Comparison of ENCODE assay signal across 8 cellular contexts in the genomic region with DNA sequence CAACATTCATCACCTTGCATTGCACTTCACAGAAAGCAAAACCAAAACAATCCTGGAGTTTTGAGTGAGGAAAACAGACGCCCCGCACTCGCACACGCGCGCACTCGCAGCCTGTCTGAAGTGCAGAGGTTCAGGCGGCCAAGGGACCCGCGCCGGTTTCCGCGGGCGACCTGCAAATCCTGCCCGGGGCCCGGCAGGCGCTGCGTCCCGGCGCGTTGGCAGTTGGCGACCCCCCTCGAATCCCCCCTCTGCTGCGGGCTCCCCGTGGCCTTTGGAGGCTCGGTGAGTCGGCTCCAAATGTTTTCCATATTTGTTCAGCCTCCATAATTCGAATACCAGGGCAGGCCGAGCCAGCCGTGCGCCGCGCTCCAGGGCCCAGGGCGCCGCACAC. TPM values are rescaled to one million over a fixed set of nuclear protein-coding genes. Genes with fewer than 3 reads are reported as not detected.
DNase-seq lines count a peak whose midpoint lies in the region; ATAC-seq and TF ChIP-seq lines count a peak whose summit lies in the region.

A gene with protein sequence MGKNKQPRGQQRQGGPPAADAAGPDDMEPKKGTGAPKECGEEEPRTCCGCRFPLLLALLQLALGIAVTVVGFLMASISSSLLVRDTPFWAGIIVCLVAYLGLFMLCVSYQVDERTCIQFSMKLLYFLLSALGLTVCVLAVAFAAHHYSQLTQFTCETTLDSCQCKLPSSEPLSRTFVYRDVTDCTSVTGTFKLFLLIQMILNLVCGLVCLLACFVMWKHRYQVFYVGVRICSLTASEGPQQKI (plus strand): TSS at position 324 of the 391 bp plus-strand sequence. CDS start 100 bp downstream, outside the sequence.

- no peaks in the 10 kb centered on the region for H3K9me3 ChIP-seq in ES-I3 (ENCODE audit: control insufficient read depth, insufficient read depth, low read length)
- no peaks in the 10 kb centered on the region for H3K9me3 ChIP-seq in HEK293 (ENCODE audit: control insufficient read depth, insufficient read depth, low read depth, low read length)
- H3K9me3 ChIP-seq in thymus (ENCODE audit: control insufficient read depth) = no peaks in the 10 kb centered on the region

- POLR2A ChIA-PET in HEK293 (lab: Yijun Ruan, JAX) = no interaction called here

- peak within 1 kb of the TSS; percentile 96 for H3K27ac Mint-ChIP-seq in mesothelial cell of epicardium

- no peaks in the 10 kb centered on the region for H3K36me3 ChIP-seq in ES-I3 (ENCODE audit: insufficient read depth, low read length)
- H3K36me3 ChIP-seq in HEK293 (ENCODE audit: control insufficient read depth in 2 of 2, insufficient read depth in 1 of 2, low read length in 2 of 2) = no peaks in the 10 kb centered on the region
- H3K36me3 ChIP-seq in thymus (ENCODE audit: control insufficient read depth, insufficient read depth) = no peaks in the 10 kb centered on the region

- TF ChIP-seq CTCF in HEK293 (tag by site-specific recombination; IDR thresholded peaks at IDR 0.05) (no peak), mesothelial cell of epicardium (IDR thresholded peaks at IDR 0.05; ENCODE audit: unreplicated experiment) (no peak)

- H3K27ac ChIP-seq in HEK293 (ENCODE audit: extremely low read depth, low read depth, low read length) (peak within 1 kb of the TSS; percentile 58; the same call in 1 of the 2 replicates), thymus (ENCODE audit: low read depth) (peak within 1 kb of the TSS; percentile 37)

- peak within 1 kb of the TSS; percentile 87 for H3K9ac ChIP-seq in ES-I3 (ENCODE audit: low read depth, low read length)

- no peaks in the 10 kb centered on the region for H3K27me3 Mint-ChIP-seq in mesothelial cell of epicardium (ENCODE audit: low read depth)

- DNase-seq in SK-MEL-5 (ENCODE audit: low read depth, low spot score) (peak; percentile 27), mesothelial cell of epicardium (ENCODE audit: low spot score in 2 of 2, unreplicated experiment in 2 of 2) (peak; percentile 46 to 72), NCI-H226 (no peak), UCSD-AML1 (lab: John Stamatoyannopoulos, UW; ENCODE audit: unreplicated experiment) (no peak)

- CTCF ChIA-PET in HEK293 (lab: Yijun Ruan, JAX) = no interaction called here

- H3K4me3 ChIP-seq in HEK293 (ENCODE audit: low read depth, low read length) (peak within 1 kb of the TSS; percentile 22), thymus (ENCODE audit: low read length) (peak within 1 kb of the TSS; percentile 44)

- in situ Hi-C loops in SK-MEL-5 (cut with HindIII; ENCODE audit: low pct_unique_long_range_greater_than_20kb, low sequenced_read_pairs) = no loop called here

- no peaks in the 10 kb centered on the region for H3K36me3 Mint-ChIP-seq in mesothelial cell of epicardium

- no peaks in the 10 kb centered on the region for H3K27me3 ChIP-seq in thymus (ENCODE audit: control insufficient read depth, insufficient read depth)

- H3K4me1 ChIP-seq in ES-I3 (ENCODE audit: insufficient read depth, low read length) (peaks cover 3% of the 10 kb centered on the region; the same call in 1 of the 2 replicates), HEK293 (ENCODE audit: control insufficient read depth, insufficient read depth, low read length) (no peaks in the 10 kb centered on the region), thymus (ENCODE audit: control insufficient read depth, insufficient read depth, low read length) (no peaks in the 10 kb centered on the region)

- H3K9me3 Mint-ChIP-seq in mesothelial cell of epicardium = peaks cover 1% of the 10 kb centered on the region

- H3K4me1 Mint-ChIP-seq in mesothelial cell of epicardium = peaks cover 21% of the 10 kb centered on the region

- under 1% methylated on average over 35 of the region's 35 CpGs for WGBS in thymus

- H3K4me3 Mint-ChIP-seq in mesothelial cell of epicardium = peak within 1 kb of the TSS; percentile 93

- peak; percentile 40 for ATAC-seq in esophagus mucosa

TF ChIP-seq in HEK293, 187 proteins besides CTCF, POLR2A, EP300 and RAD21:
- TF ChIP-seq ZNF266 (tag by site-specific recombination; IDR thresholded peaks at IDR 0.05; ENCODE audit: low read depth) (no peak), ZNF830 (tag by site-specific recombination; IDR thresholded peaks at IDR 0.05; ENCODE audit: low read depth) (no peak), ZNF660 (tag by site-specific recombination; IDR thresholded peaks at IDR 0.05) (peak; percentile 56; the same call in 1 of the 2 replicates)
- TF ChIP-seq, protein P1, sequence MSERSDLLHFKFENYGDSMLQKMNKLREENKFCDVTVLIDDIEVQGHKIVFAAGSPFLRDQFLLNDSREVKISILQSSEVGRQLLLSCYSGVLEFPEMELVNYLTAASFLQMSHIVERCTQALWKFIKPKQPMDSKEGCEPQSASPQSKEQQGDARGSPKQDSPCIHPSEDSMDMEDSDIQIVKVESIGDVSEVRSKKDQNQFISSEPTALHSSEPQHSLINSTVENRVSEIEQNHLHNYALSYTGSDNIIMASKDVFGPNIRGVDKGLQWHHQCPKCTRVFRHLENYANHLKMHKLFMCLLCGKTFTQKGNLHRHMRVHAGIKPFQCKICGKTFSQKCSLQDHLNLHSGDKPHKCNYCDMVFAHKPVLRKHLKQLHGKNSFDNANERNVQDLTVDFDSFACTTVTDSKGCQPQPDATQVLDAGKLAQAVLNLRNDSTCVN (tag by site-specific recombination; optimal IDR thresholded peaks at IDR 0.05) = peak; percentile 43
- TF ChIP-seq, protein P2, sequence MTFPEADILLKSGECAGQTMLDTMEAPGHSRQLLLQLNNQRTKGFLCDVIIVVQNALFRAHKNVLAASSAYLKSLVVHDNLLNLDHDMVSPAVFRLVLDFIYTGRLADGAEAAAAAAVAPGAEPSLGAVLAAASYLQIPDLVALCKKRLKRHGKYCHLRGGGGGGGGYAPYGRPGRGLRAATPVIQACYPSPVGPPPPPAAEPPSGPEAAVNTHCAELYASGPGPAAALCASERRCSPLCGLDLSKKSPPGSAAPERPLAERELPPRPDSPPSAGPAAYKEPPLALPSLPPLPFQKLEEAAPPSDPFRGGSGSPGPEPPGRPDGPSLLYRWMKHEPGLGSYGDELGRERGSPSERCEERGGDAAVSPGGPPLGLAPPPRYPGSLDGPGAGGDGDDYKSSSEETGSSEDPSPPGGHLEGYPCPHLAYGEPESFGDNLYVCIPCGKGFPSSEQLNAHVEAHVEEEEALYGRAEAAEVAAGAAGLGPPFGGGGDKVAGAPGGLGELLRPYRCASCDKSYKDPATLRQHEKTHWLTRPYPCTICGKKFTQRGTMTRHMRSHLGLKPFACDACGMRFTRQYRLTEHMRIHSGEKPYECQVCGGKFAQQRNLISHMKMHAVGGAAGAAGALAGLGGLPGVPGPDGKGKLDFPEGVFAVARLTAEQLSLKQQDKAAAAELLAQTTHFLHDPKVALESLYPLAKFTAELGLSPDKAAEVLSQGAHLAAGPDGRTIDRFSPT (tag by site-specific recombination; IDR thresholded peaks at IDR 0.05) = no peak

RNA-seq across cellular contexts. Expression of the gene that starts here (rescaled TPM):
- 2.2 and 2.9 TPM in 2 replicates for total RNA-seq in SK-MEL-5 (2014; rRNA removed; shearing (Covaris generic))
- 2.5 and 2.6 TPM in 2 replicates for polyA plus RNA-seq in SK-MEL-5 (2015; cell fraction: cytosol; rRNA removed)
- polyA plus RNA-seq in SK-MEL-5 (2015; cell fraction: nucleus; rRNA removed) = 0.59 and 2.6 TPM in 2 replicates
- total RNA-seq in esophagus mucosa = 1.4 TPM
- 19.4 to 26.8 TPM (median 23.1 TPM) in 3 replicates for total RNA-seq in mesothelial cell of epicardium
- 6.0 TPM for polyA plus RNA-seq in thymus

Comparison
In these comparisons a context has a peak if more than half of its experiments do, and no peak if none do; other contexts are left out.
1. DNase-seq: peak in SK-MEL-5 (single experiment) and mesothelial cell of epicardium (2 of 2); none in NCI-H226 (single experiment) and UCSD-AML1 (single experiment).